Comparison of ENCODE assay signal across 21 cellular contexts in the genomic region with DNA sequence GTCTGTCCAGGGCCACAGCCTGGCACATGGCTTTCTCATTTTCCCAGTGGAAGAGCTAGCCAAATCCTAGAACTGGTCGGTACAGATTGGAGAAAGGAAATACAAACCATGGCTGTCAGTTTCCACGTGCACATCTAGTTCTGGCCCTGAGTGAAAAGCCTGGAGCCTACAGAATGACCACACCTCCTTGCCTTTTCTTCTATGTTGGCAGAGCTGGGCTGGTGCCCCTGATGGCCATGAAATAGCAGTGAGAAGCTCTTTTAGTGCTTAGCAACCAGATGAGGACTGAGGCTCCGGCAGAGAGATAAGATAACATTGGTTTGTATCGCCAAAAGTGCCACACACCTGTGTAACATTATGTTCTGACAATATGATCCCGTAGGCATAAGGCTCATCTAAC. TPM values are rescaled to one million over a fixed set of nuclear protein-coding genes. Genes with fewer than 3 reads are reported as not detected.
DNase-seq lines count a peak whose midpoint lies in the region; ATAC-seq and TF ChIP-seq lines count a peak whose summit lies in the region.
"Had no signal": no experiment of that assay in that cellular context is flagged by ENCODE, and none has a peak within 500 bp of the region (broad histone marks: within the 10 kb centered on the region; RNA-seq: fewer than 3 reads in every experiment).

No MANE protein-coding gene starts in this region.

- POLR2A ChIA-PET in MCF 10A (lab: Yijun Ruan, JAX): interaction anchor here (1.0 to 1.6 kb wide), 6 partner anchors 10 to 207 kb away, joined by 3 to 6 read pairs (median 4); no protein-coding TSS in a partner anchor

- H3K4me1 ChIP-seq in mammary epithelial cell (ENCODE audit: insufficient read depth, low read length) (peaks cover 25% of the 10 kb centered on the region), tibial artery (peaks cover 0 to 60% (median 33%) of the 10 kb centered on the region in 4 donors)

- H3K9me3 ChIP-seq in mammary epithelial cell (replicated peaks; ENCODE audit: insufficient read depth, low read length): no peaks in the 10 kb centered on the region
- no peaks in the 10 kb centered on the region for H3K9me3 ChIP-seq in tibial artery
- H3K9me3 ChIP-seq: psoas muscle had no signal

- no TSS peak for BruUV-seq in MCF 10A (replicated peaks; lab: Mats Ljungman, UMichigan)
- no TSS peak for BruUV-seq in mammary epithelial cell (replicated peaks; lab: Mats Ljungman, UMichigan)

- in situ Hi-C loops in mammary epithelial cell (cut with MboI; ENCODE audit: low sequenced_read_pairs in 2 of 2): no loop called here

- H3K27ac ChIP-seq in mammary epithelial cell (ENCODE audit: insufficient read depth, low read depth, low read length) (no peak overlapping the region), cingulate gyrus (ENCODE audit: low read depth, low read length) (peak overlapping the region; percentile 30), tibial artery (peak overlapping the region; percentile 31 to 41)
- H3K27ac ChIP-seq: psoas muscle, SK-N-MC had no signal

- no peaks in the 10 kb centered on the region for H3K27me3 Mint-ChIP-seq in MCF 10A (ENCODE audit: insufficient read depth, unreplicated experiment)
- H3K27me3 Mint-ChIP-seq: activated B cell treated with CpG ODN at 0.5 μM for 24 hours; activated CD4-positive, alpha-beta memory T cell treated with anti-CD3 and anti-CD28 coated beads for 36 hours had no signal

- peak overlapping the region; percentile 36 for H3K27ac Mint-ChIP-seq in MCF 10A (ENCODE audit: low read depth, unreplicated experiment)
- H3K27ac Mint-ChIP-seq: activated B cell treated with CpG ODN at 0.5 μM for 24 hours; activated CD4-positive, alpha-beta memory T cell treated with anti-CD3 and anti-CD28 coated beads for 36 hours; CD4-positive, CD25-positive, alpha-beta regulatory T cell; mesothelial cell of epicardium had no signal

- ATAC-seq in left ventricle myocardium superior: peak; percentile 64
- ATAC-seq: HCT116, Panc1 had no signal

- no peak overlapping the region for H3K4me2 ChIP-seq in mammary epithelial cell (ENCODE audit: insufficient read depth, low read depth, low read length)

- no peaks in the 10 kb centered on the region for H3K9me3 Mint-ChIP-seq in MCF 10A (ENCODE audit: unreplicated experiment)
- H3K9me3 Mint-ChIP-seq: activated B cell treated with CpG ODN at 0.5 μM for 24 hours; activated CD4-positive, alpha-beta memory T cell treated with anti-CD3 and anti-CD28 coated beads for 36 hours; mesothelial cell of epicardium had no signal

- TF ChIP-seq CTCF in MCF 10A (IDR thresholded peaks at IDR 0.05; ENCODE audit: unreplicated experiment): no peak
- no peak for TF ChIP-seq CTCF in mammary epithelial cell (conservative IDR thresholded peaks at IDR 0.05 in 1 of 2, IDR thresholded peaks at IDR 0.05 in 1 of 2; ENCODE audit: extremely low read depth in 1 of 2, insufficient read depth in 1 of 2, low read depth in 1 of 2, low read length in 2 of 2)
- TF ChIP-seq CTCF in tibial artery (IDR thresholded peaks at IDR 0.05): no peak

- CTCF ChIA-PET in MCF 10A (lab: Yijun Ruan, JAX): interaction anchor here (0.6 to 1.3 kb wide), 9 partner anchors 11 to 1274 kb away, joined by 3 to 4 read pairs (median 4); partner anchors contain the start of gene GFOD1
- CTCF ChIA-PET in mammary epithelial cell (lab: Charles Lee; ENCODE audit: low non-redundant PET): no interaction called here

- no peaks in the 10 kb centered on the region for H4K20me1 ChIP-seq in mammary epithelial cell (ENCODE audit: insufficient read depth, low read length)

- no peak overlapping the region for H3K9ac ChIP-seq in mammary epithelial cell (ENCODE audit: insufficient read depth, low read length)

- dilution Hi-C loops in mammary epithelial cell (cut with HindIII; ENCODE audit: low sequenced_read_pairs): no loop called here

- no peaks in the 10 kb centered on the region for H3K36me3 Mint-ChIP-seq in MCF 10A (ENCODE audit: insufficient read depth, unreplicated experiment)
- H3K36me3 Mint-ChIP-seq: activated CD4-positive, alpha-beta memory T cell treated with anti-CD3 and anti-CD28 coated beads for 36 hours; CD4-positive, CD25-positive, alpha-beta regulatory T cell; mesothelial cell of epicardium had no signal

- no peak overlapping the region for H3K4me3 Mint-ChIP-seq in MCF 10A (ENCODE audit: unreplicated experiment)
- H3K4me3 Mint-ChIP-seq: activated B cell treated with CpG ODN at 0.5 μM for 24 hours; activated CD4-positive, alpha-beta memory T cell treated with anti-CD3 and anti-CD28 coated beads for 36 hours; CD4-positive, CD25-positive, alpha-beta regulatory T cell; mesothelial cell of epicardium had no signal

- H3K36me3 ChIP-seq in mammary epithelial cell (ENCODE audit: insufficient read depth, low read length) (no peaks in the 10 kb centered on the region), tibial artery (peaks cover 13 to 17% (median 15%) of the 10 kb centered on the region in 3 donors)

- intact Hi-C loops in MCF 10A (cut with micrococcal nuclease) (no loop called here), mammary epithelial cell (cut with micrococcal nuclease) (loop anchor here (1.0 kb wide), 1 partner anchor 12 kb away; no protein-coding TSS in a partner anchor), left ventricle myocardium superior (cut with micrococcal nuclease) (no loop called here), tibial artery (cut with DNase I; ENCODE audit: low total_unique reads) (no loop called here)

- H3K4me3 ChIP-seq in mammary epithelial cell (replicated peaks in 1 of 3; ENCODE audit: insufficient read depth in 1 of 3, low read depth in 2 of 3, low read length in 3 of 3) (no peak overlapping the region), tibial artery (no peak overlapping the region)
- H3K4me3 ChIP-seq: psoas muscle, SK-N-MC had no signal

- 94% methylated on average over 5 of the region's 5 CpGs for WGBS in mammary epithelial cell (ENCODE audit: low coverage, missing lambda C conversion rate)

- no peak for DNase-seq in MCF 10A (ENCODE audit: unreplicated experiment)
- DNase-seq in mammary epithelial cell: no peak
- DNase-seq in left ventricle myocardium superior: no peak
- DNase-seq in tibial artery: no peak
- no peak for DNase-seq in NCI-H526 treated with DMSO at 0.1 percent for 48 hours (lab: John Stamatoyannopoulos, UW)
- no peak for DNase-seq in effector CD4-positive, alpha-beta T cell
- no peak for DNase-seq in activated CD8-positive, alpha-beta memory T cell treated with anti-CD3 and anti-CD28 coated beads for 24 hours
- DNase-seq: ACHN; activated B cell treated with CpG ODN at 0.5 μM for 24 hours; activated CD4-positive, alpha-beta memory T cell treated with anti-CD3 and anti-CD28 coated beads for 36 hours; anterior cingulate cortex; CD4-positive, CD25-positive, alpha-beta regulatory T cell; cerebellar nuclear complex; DMS79; KBM-7; psoas muscle had no signal

- H3K27me3 ChIP-seq in mammary epithelial cell (ENCODE audit: insufficient read depth, low read length) (no peaks in the 10 kb centered on the region), tibial artery (no peaks in the 10 kb centered on the region)

- peaks cover 38% of the 10 kb centered on the region for H3K4me1 Mint-ChIP-seq in MCF 10A (ENCODE audit: insufficient read depth, unreplicated experiment)
- H3K4me1 Mint-ChIP-seq: CD4-positive, CD25-positive, alpha-beta regulatory T cell had no signal

- no peak overlapping the region for H2AFZ ChIP-seq in mammary epithelial cell (ENCODE audit: low read depth, low read length)

- H3K79me2 ChIP-seq in mammary epithelial cell (ENCODE audit: insufficient read depth, low read length): no peaks in the 10 kb centered on the region

RNA-seq across cellular contexts. Expression of gene TBC1D7, which starts 39.7 kb away (rescaled TPM):
- total RNA-seq in MCF 10A (2022) (19.5 and 28.5 TPM in 2 replicates), mammary epithelial cell (10 to 100 TPM; 21.0 to 22.1 TPM), left ventricle myocardium superior (34.0 TPM)
- polyA plus RNA-seq in mammary epithelial cell: 21.8 TPM
- 30.2 TPM for polyA minus RNA-seq in mammary epithelial cell
